In the genomic region with DNA sequence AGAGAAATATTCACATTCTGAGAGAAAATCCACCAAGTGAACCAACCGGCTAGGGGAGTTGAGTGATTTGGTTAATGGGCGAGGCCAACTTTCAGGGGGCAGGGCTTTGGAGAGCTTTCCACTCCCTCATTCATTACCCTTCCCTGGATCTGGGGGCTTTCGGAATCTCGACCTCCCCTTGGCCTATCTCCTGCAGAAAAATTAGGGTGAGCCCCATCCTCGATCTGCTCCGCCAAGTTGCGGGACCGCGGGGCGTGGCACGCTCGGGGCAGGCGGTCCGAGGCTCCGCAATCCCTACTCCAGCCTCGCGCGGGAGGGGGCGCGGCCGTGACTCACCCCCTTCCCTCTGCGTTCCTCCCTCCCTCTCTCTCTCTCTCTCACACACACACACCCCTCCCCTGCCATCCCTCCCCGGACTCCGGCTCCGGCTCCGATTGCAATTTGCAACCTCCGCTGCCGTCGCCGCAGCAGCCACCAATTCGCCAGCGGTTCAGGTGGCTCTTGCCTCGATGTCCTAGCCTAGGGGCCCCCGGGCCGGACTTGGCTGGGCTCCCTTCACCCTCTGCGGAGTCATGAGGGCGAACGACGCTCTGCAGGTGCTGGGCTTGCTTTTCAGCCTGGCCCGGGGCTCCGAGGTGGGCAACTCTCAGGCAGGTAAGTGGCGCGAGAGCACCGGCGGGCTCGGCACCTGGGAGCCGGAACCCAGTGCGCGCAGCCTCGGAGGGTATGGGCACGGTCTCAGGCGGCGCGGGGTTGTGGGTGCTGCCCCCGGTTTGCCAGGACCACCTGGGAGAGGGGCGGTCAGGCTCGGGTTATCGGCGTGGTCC, we compare ENCODE assay signal across 1 cellular context.
TF ChIP-seq lines count a peak whose summit lies in the region.

Gene ERBB3 (plus strand): TSS at position 437 of the 827 bp plus-strand sequence. CDS start 136 bp downstream, at position 573.

TF ChIP-seq in K562, 482 proteins besides CTCF, POLR2A, EP300 and RAD21 (continued from another document and continues in another):
- TF ChIP-seq AFF4 (CRISPR knock-in tag; IDR thresholded peaks at IDR 0.05) (no peak), PCBP2 (IDR thresholded peaks at IDR 0.05; ENCODE audit: low read depth, low read length, poor library complexity, severe bottlenecking) (no peak), NCOA2 (IDR thresholded peaks at IDR 0.05; ENCODE audit: partially characterized antibody in 2 of 2) (no peak), ZNF165 (CRISPR knock-in tag; IDR thresholded peaks at IDR 0.05; ENCODE audit: borderline replicate concordance) (no peak), CBX1 (IDR thresholded peaks at IDR 0.05; ENCODE audit: low read depth) (no peak), ZNF24 (IDR thresholded peaks at IDR 0.05) (no peak), ARHGAP35 (IDR thresholded peaks at IDR 0.05; ENCODE audit: partially characterized antibody) (no peak), ZFP1 (CRISPR knock-in tag; IDR thresholded peaks at IDR 0.05) (no peak), GABPA (tag; conservative IDR thresholded peaks at IDR 0.05; ENCODE audit: low read depth) (no peak), GABPB1 (CRISPR knock-in tag; IDR thresholded peaks at IDR 0.05) (peak; percentile 53; the same call in 1 of the 2 replicates), JUN (IDR thresholded peaks at IDR 0.05; ENCODE audit: borderline replicate concordance, low read depth, low read length) (peak; percentile 86), JUN (CRISPR knock-in tag; IDR thresholded peaks at IDR 0.05; ENCODE audit: borderline replicate concordance) (peak; percentile 89), ZSCAN32 (CRISPR knock-in tag; IDR thresholded peaks at IDR 0.05) (no peak), TCF3 (CRISPR knock-in tag; IDR thresholded peaks at IDR 0.05) (no peak), POLR3A (IDR thresholded peaks at IDR 0.05; ENCODE audit: borderline replicate concordance, extremely low read depth, insufficient read depth, insufficient read length) (no peak), TBP (optimal IDR thresholded peaks at IDR 0.05; ENCODE audit: low read depth, low read length) (no peak), ZNF121 (CRISPR knock-in tag; conservative IDR thresholded peaks at IDR 0.05) (no peak), CLOCK (CRISPR knock-in tag; IDR thresholded peaks at IDR 0.05; ENCODE audit: borderline replicate concordance) (no peak), ZNF696 (CRISPR knock-in tag; conservative IDR thresholded peaks at IDR 0.05) (no peak), KDM1A (IDR thresholded peaks at IDR 0.05) (peak in 1 of 2 experiments; percentile 96; a peak in 2 of 4 replicates), YY1 (IDR thresholded peaks at IDR 0.05; ENCODE audit: borderline replicate concordance in 1 of 3, control insufficient read depth in 1 of 3, extremely low read depth in 1 of 3, insufficient read depth in 3 of 3, insufficient read length in 1 of 3, insufficient replicate concordance in 2 of 3, low read depth in 1 of 3, low read length in 2 of 3) (peak in 1 of 3 experiments; percentile 51), HLTF (IDR thresholded peaks at IDR 0.05) (peak; percentile 81; the same call in 1 of the 2 replicates), BRF1 (IDR thresholded peaks at IDR 0.05; ENCODE audit: borderline replicate concordance, extremely low read depth, insufficient read length) (no peak), E2F3 (CRISPR knock-in tag; IDR thresholded peaks at IDR 0.05) (no peak), CREB1 (IDR thresholded peaks at IDR 0.05) (peak; percentile 54; the same call in 1 of the 2 replicates), CREB1 (CRISPR knock-in tag; IDR thresholded peaks at IDR 0.05) (peak; percentile 68), STAT6 (CRISPR knock-in tag; IDR thresholded peaks at IDR 0.05) (no peak), ZNF232 (CRISPR knock-in tag; IDR thresholded peaks at IDR 0.05) (0 out of 2 replicates have a peak, but pooled peaks have one; percentile 73), NR2C2 (CRISPR knock-in tag; IDR thresholded peaks at IDR 0.05) (no peak), NR2C2 (tag; IDR thresholded peaks at IDR 0.05) (no peak), C11orf30 (IDR thresholded peaks at IDR 0.05; ENCODE audit: low read depth) (no peak), MXI1 (IDR thresholded peaks at IDR 0.05; ENCODE audit: low read depth, low read length) (no peak; the same call in 1 of the 2 replicates), SIX5 (IDR thresholded peaks at IDR 0.05; ENCODE audit: borderline replicate concordance in 1 of 2, insufficient read depth in 1 of 2, low read depth in 1 of 2, low read length in 2 of 2) (no peak), ZNF384 (IDR thresholded peaks at IDR 0.05; ENCODE audit: low read depth, low read length) (no peak), PHB2 (IDR thresholded peaks at IDR 0.05; ENCODE audit: low read depth) (no peak), POLR2AphosphoS2 (IDR thresholded peaks at IDR 0.05; ENCODE audit: low read length) (no peak), CREBBP (IDR thresholded peaks at IDR 0.05; ENCODE audit: low read depth, low read length) (no peak), NR2F6 (CRISPR knock-in tag; IDR thresholded peaks at IDR 0.05) (no peak), NCOA6 (IDR thresholded peaks at IDR 0.05) (no peak), SIRT6 (IDR thresholded peaks at IDR 0.05; ENCODE audit: low read depth, low read length) (no peak), THRB (CRISPR knock-in tag; conservative IDR thresholded peaks at IDR 0.05) (no peak), ILK (tag; IDR thresholded peaks at IDR 0.05; ENCODE audit: borderline replicate concordance, low read depth) (no peak), PRPF4 (IDR thresholded peaks at IDR 0.05; ENCODE audit: insufficient read depth, low read depth, low read length, poor library complexity, severe bottlenecking) (no peak)
- TF ChIP-seq, protein P1, sequence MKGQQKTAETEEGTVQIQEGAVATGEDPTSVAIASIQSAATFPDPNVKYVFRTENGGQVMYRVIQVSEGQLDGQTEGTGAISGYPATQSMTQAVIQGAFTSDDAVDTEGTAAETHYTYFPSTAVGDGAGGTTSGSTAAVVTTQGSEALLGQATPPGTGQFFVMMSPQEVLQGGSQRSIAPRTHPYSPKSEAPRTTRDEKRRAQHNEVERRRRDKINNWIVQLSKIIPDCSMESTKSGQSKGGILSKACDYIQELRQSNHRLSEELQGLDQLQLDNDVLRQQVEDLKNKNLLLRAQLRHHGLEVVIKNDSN (CRISPR knock-in tag; IDR thresholded peaks at IDR 0.05): peak; percentile 29; the same call in 1 of the 2 replicates
- TF ChIP-seq, protein P2, sequence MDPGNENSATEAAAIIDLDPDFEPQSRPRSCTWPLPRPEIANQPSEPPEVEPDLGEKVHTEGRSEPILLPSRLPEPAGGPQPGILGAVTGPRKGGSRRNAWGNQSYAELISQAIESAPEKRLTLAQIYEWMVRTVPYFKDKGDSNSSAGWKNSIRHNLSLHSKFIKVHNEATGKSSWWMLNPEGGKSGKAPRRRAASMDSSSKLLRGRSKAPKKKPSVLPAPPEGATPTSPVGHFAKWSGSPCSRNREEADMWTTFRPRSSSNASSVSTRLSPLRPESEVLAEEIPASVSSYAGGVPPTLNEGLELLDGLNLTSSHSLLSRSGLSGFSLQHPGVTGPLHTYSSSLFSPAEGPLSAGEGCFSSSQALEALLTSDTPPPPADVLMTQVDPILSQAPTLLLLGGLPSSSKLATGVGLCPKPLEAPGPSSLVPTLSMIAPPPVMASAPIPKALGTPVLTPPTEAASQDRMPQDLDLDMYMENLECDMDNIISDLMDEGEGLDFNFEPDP (CRISPR knock-in tag; IDR thresholded peaks at IDR 0.05): no peak
- TF ChIP-seq, protein P3, sequence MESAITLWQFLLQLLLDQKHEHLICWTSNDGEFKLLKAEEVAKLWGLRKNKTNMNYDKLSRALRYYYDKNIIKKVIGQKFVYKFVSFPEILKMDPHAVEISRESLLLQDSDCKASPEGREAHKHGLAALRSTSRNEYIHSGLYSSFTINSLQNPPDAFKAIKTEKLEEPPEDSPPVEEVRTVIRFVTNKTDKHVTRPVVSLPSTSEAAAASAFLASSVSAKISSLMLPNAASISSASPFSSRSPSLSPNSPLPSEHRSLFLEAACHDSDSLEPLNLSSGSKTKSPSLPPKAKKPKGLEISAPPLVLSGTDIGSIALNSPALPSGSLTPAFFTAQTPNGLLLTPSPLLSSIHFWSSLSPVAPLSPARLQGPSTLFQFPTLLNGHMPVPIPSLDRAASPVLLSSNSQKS (CRISPR knock-in tag; IDR thresholded peaks at IDR 0.05): no peak
